In genomic region chr3:191696356-191696755, GRCh38 we compare ENCODE assay signal across 20 cellular contexts.
DNase-seq lines count a peak whose midpoint lies in the region; ATAC-seq and TF ChIP-seq lines count a peak whose summit lies in the region.
"Had no signal": no experiment of that assay in that cellular context is flagged by ENCODE, and none has a peak within 500 bp of the region (broad histone marks: within the 10 kb centered on the region; RNA-seq: fewer than 3 reads in every experiment).

No MANE protein-coding gene starts in this region.

- H3K27me3 ChIP-seq in Panc1 (ENCODE audit: control insufficient read depth, insufficient read depth, low read length), result no peaks in the 10 kb centered on the region
- H3K27me3 ChIP-seq: BE2C; BLaER1 treated with 17β-estradiol and CSF1 and Interleukin-3, amounts not matched to agents 10 nM and 100 nM had no signal

- TF ChIP-seq CTCF in Panc1 (IDR thresholded peaks at IDR 0.05) (no peak), GM13977 (IDR thresholded peaks at IDR 0.05; ENCODE audit: extremely low read depth, insufficient read depth, missing control alignments) (no peak)

- H3K4me1 ChIP-seq in Panc1 (ENCODE audit: control insufficient read depth, insufficient read depth, low read length), result no peaks in the 10 kb centered on the region; the same call in 1 of the 2 replicates
- H3K4me1 ChIP-seq: BE2C; BLaER1 treated with 17β-estradiol and CSF1 and Interleukin-3, amounts not matched to agents 10 nM and 100 nM had no signal

- in situ Hi-C loops in Caki2 (cut with HindIII; ENCODE audit: low pct_unique_long_range_greater_than_20kb, low sequenced_read_pairs), result no loop called here
- in situ Hi-C loops in Panc1 (cut with HindIII; ENCODE audit: low pct_unique_long_range_greater_than_20kb, low sequenced_read_pairs), result no loop called here
- in situ Hi-C loops in GM13977 (cut with MboI; ENCODE audit: low pct_unique_long_range_greater_than_20kb, low sequenced_read_pairs, unreplicated experiment), result no loop called here

- POLR2A ChIA-PET in Panc1 (lab: Charles Lee), result no interaction called here

- CTCF ChIA-PET in Panc1 (lab: Charles Lee), result no interaction called here

- no peaks in the 10 kb centered on the region for H3K36me3 ChIP-seq in Panc1 (ENCODE audit: control insufficient read depth, insufficient read depth, low read length)
- H3K36me3 ChIP-seq: BE2C; BLaER1 treated with 17β-estradiol and CSF1 and Interleukin-3, amounts not matched to agents 10 nM and 100 nM had no signal

- H3K9me3 ChIP-seq in Panc1 (ENCODE audit: control insufficient read depth, insufficient read depth, low read depth, low read length), result no peaks in the 10 kb centered on the region
- H3K9me3 ChIP-seq: BE2C had no signal

- BruUV-seq in Panc1 (replicated peaks; lab: Mats Ljungman, UMichigan), result no TSS peak

- peak; percentile 18 for DNase-seq in Caki2 (ENCODE audit: low read depth)
- peak; percentile 68 for DNase-seq in M059J (ENCODE audit: low read depth)
- no peak for DNase-seq in Panc1 (ENCODE audit: low read depth, low spot score)
- no peak for DNase-seq in GM13977 (ENCODE audit: low spot score)
- no peak for DNase-seq in NOMO-1 treated with DMSO at 0.1 percent for 48 hours (lab: John Stamatoyannopoulos, UW; ENCODE audit: unreplicated experiment)
- DNase-seq: AML-193; BE2C; Calu3; CD4-positive, alpha-beta T cell; CD8-positive, alpha-beta memory T cell; DMS53; DMS79 treated with DMSO at 0.1 percent for 48 hours; GF-D8; GM23248; H9; HFFc6 had no signal

- intact Hi-C loops in Panc1 (cut with micrococcal nuclease; ENCODE audit: unreplicated experiment), result no loop called here

- ATAC-seq in Panc1 (peak; percentile 51), HG02970 (IDR thresholded peaks at IDR 0.05; ENCODE audit: low FRiP score, unreplicated experiment) (no peak)
- ATAC-seq: HCT116 had no signal

- no peak overlapping the region for H3K4me3 ChIP-seq in Panc1 (ENCODE audit: low read depth in 2 of 2, low read length in 2 of 2)
- H3K4me3 ChIP-seq: BLaER1 treated with 17β-estradiol and CSF1 and Interleukin-3, amounts not matched to agents 10 nM and 100 nM; GM23248 had no signal

- H3K27ac ChIP-seq in Panc1 (ENCODE audit: low read length), result peak overlapping the region; percentile 77; the same call in 1 of the 2 replicates
- H3K27ac ChIP-seq: 22Rv1; BLaER1 treated with 17β-estradiol and CSF1 and Interleukin-3, amounts not matched to agents 10 nM and 100 nM; GM23248 had no signal

Comparison
In these comparisons a context has a peak if more than half of its experiments do, and no peak if none do; other contexts are left out.
1. DNase-seq: peak in Caki2 (single experiment) and M059J (single experiment); none in Panc1 (single experiment), GM13977 (single experiment) and NOMO-1 treated with DMSO at 0.1 percent for 48 hours (single experiment).